In the genomic region with DNA sequence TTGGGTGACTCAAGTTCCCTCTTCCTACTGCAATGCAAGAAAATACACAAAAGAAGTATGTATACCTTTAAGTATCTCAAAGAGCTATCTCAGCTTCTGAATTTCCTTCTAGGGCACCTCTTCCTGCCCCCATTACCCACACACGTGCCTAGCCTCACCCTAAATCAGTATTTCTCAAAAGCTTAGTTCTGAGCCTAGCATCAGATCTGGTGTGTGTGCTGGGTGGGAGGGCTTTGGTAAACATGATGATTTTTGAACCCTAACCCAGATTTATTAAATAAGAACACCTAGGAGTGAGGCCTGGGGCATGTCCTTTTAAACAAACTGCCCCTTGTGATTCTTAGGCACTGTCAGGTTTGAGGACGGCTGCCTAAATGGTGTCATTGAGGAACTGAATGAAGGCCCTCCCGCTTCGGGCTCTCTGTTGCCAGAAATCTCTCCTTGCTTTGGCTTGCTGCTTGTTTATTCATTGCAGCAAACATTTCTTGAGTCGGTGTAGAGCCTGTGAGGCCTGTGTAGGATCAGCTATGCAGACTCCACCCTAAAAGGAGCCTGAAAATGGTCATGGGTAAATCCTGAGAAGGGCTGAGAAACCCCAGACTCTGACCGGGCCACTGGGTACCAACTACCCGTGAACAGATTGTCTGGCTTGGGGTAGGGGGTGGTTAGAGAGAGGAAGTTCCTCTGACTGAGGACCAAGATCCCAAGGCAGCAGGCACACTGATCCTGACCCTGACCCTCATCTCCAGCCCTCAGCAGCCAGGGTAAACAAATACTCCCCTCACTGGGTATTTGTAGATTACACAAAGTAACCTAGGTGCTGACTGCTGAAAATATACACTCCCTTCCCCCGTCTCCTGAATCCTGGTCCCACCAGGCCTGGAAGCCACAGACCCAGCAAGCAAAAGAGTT, we compare ENCODE assay signal across 1 cellular context.
TF ChIP-seq lines count a peak whose summit lies in the region.

No MANE protein-coding gene starts in this region.

TF ChIP-seq in K562, 482 proteins besides CTCF, POLR2A, EP300 and RAD21:
- TF ChIP-seq CHD4 (IDR thresholded peaks at IDR 0.05; ENCODE audit: insufficient read depth, insufficient replicate concordance, low read depth, low read length, poor library complexity, severe bottlenecking) (no peak), CBFA2T3 (IDR thresholded peaks at IDR 0.05) (peak; percentile 11; the same call in 1 of the 2 replicates)
